34 cellular contexts compared by ENCODE assay signal in the genomic region with DNA sequence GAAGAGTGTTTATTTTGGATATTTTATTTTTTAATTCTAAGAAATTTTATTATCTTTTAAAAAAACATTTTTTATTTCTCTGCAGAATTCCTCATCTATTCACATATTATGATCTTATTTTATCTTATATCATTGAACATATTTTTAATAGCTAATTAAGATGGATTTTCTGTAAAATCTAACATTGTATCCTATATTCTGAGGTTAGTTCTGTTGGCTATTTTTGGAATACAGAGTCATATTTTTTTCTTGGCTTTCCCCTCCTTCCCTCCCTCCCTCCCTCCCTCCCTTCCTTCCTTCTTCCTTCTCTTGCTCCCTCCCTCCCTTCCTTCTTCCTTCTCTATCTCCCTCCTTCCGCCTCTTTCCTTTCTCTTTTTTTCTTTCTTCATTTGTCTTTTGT.
"Had no signal": no experiment of that assay in that cellular context is flagged by ENCODE, and none has a peak within 500 bp of the region (broad histone marks: within the 10 kb centered on the region; RNA-seq: fewer than 3 reads in every experiment).

No MANE protein-coding gene starts in this region.

- H3K27me3 ChIP-seq: adrenal gland, ascending aorta, body of pancreas, brain microvascular endothelial cell, breast epithelium, cardiac muscle cell had no signal

- H3K9me3 ChIP-seq: adrenal gland, ascending aorta, body of pancreas, breast epithelium had no signal

- FAIRE-seq: astrocyte, bronchial epithelial cell had no signal

- DNase-seq: activated effector memory CD4-positive, alpha-beta T cell treated with anti-CD3 and anti-CD28 coated beads, Interleukin-2, amount 50 U/mL, for 16 hours; activated effector memory CD4-positive, alpha-beta T cell treated with Interleukin-2 at 50 U/mL for 16 hours; activated gamma-delta T cell; activated gamma-delta T cell treated with Interleukin-2 at 50 U/mL for 16 hours; activated naive CD4-positive, alpha-beta T cell; activated naive CD4-positive, alpha-beta T cell treated with anti-CD3 and anti-CD28 coated beads for 36 hours; activated naive CD4-positive, alpha-beta T cell treated with anti-CD3 and anti-CD28 coated beads, Interleukin-2, amount 10 ng/mL, durations not matched to agents 7 days and 5 days; activated naive CD4-positive, alpha-beta T cell treated with anti-CD3 and anti-CD28 coated beads, Interleukin-2, amount 50 U/mL, for 16 hours; activated naive CD4-positive, alpha-beta T cell treated with Interleukin-2 at 50 U/mL for 16 hours; activated naive CD8-positive, alpha-beta T cell treated with anti-CD3 and anti-CD28 coated beads for 36 hours; activated naive CD8-positive, alpha-beta T cell treated with anti-CD3 and anti-CD28 coated beads, Interleukin-2, amount 10 ng/mL, durations not matched to agents 7 days and 5 days; activated naive CD8-positive, alpha-beta T cell treated with anti-CD3 and anti-CD28 coated beads, Interleukin-2, amount 50 U/mL, for 24 hours; activated T-cell treated with anti-CD3 and anti-CD28 coated beads, Interleukin-2, amount 50 U/mL, for 1 hour; activated T-cell treated with anti-CD3 and anti-CD28 coated beads, Interleukin-2, amount 50 U/mL, for 24 hours; activated T-cell treated with anti-CD3 and anti-CD28 coated beads, Interleukin-2, amount 50 U/mL, for 4 hours; activated T-cell treated with anti-CD3 and anti-CD28 coated beads, Interleukin-2, amount 50 U/mL, for 48 hours; activated T-cell treated with anti-CD3 and anti-CD28 coated beads, Interleukin-2, amount 50 U/mL, for 72 hours; adrenal gland; amniotic stem cell; amygdala; anterior cingulate cortex; aorta; body of pancreas; brain microvascular endothelial cell; caudate nucleus; central memory CD4-positive, alpha-beta T cell; cerebellar nuclear complex had no signal

- H3K36me3 ChIP-seq: adrenal gland, ascending aorta, brain microvascular endothelial cell, breast epithelium, cardiac muscle cell had no signal

- H3K4me1 ChIP-seq: adrenal gland, ascending aorta, body of pancreas, breast epithelium had no signal

- H3K4me3 ChIP-seq: adrenal gland, ascending aorta, body of pancreas, breast epithelium, cardiac muscle cell had no signal

- ATAC-seq: activated naive CD4-positive, alpha-beta T cell treated with anti-CD3 and anti-CD28 coated beads, Interleukin-2, amount 50 U/mL, for 72 hours; activated naive CD8-positive, alpha-beta T cell treated with anti-CD3 and anti-CD28 coated beads, Interleukin-2, amount 50 U/mL, for 24 hours; activated T-cell treated with anti-CD3 and anti-CD28 coated beads, Interleukin-2, amount 50 U/mL, for 4 hours; activated T-cell treated with anti-CD3 and anti-CD28 coated beads, Interleukin-2, amount 50 U/mL, for 72 hours; activated T-helper 17 cell treated with anti-CD3 and anti-CD28 coated beads, Interleukin-2, amount 50 U/mL, for 72 hours; body of pancreas had no signal

- H3K27ac ChIP-seq: adrenal gland, ascending aorta, body of pancreas, brain microvascular endothelial cell, breast epithelium, cardiac muscle cell had no signal
